ENCODE assay signal across 2 cellular contexts in genomic region chr4:127655590-127655989, GRCh38. TPM values are rescaled to one million over a fixed set of nuclear protein-coding genes. Genes with fewer than 3 reads are reported as not detected.
"Had no signal": no experiment of that assay in that cellular context is flagged by ENCODE, and none has a peak within 500 bp of the region (broad histone marks: within the 10 kb centered on the region; RNA-seq: fewer than 3 reads in every experiment).

No MANE protein-coding gene starts in this region.

RNA-seq across cellular contexts. Expression of gene INTU, which starts 22.8 kb away (rescaled TPM):
- total RNA-seq: activated CD4-positive, alpha-beta memory T cell treated with anti-CD3 and anti-CD28 coated beads, Interleukin-2, amount 10 ng/mL, durations not matched to agents 7 days and 5 days; T-helper 1 cell treated with Interleukin-12 subunit alpha and Interleukin-12 subunit beta and Interleukin-4 antibody, amounts not matched to agents 30 ng/mL and 1 ng/mL, for 36 hours had no signal
